In genomic region chr1:244273845-244274619, GRCh38 we compare ENCODE assay signal across 8 cellular contexts.
A peak's percentile ranks its signal among the peaks of the same experiment; 100 is the strongest.
DNase-seq lines count a peak whose midpoint lies in the region; ATAC-seq, FAIRE-seq and TF ChIP-seq lines count a peak whose summit lies in the region.

No MANE protein-coding gene starts in this region.

- FAIRE-seq in pancreas (lab: Jason Lieb, UNC), result no peak

- no peak for TF ChIP-seq CTCF in fibroblast of the aortic adventitia (IDR thresholded peaks at IDR 0.05; ENCODE audit: insufficient read depth, low read length)
- TF ChIP-seq CTCF in pancreas (IDR thresholded peaks at IDR 0.05), result no peak

- H3K27ac ChIP-seq in SJSA1 (peak overlapping the region; percentile 49), pancreas (no peak overlapping the region)

- intact Hi-C loops in pancreas (cut with DNase I), result loop anchor here in 1 of 3 donors (10.0 kb wide), 1 partner anchor 569 kb away; no protein-coding TSS in a partner anchor

- H3K27me3 ChIP-seq in SJSA1 (replicated peaks) (no peaks in the 10 kb centered on the region), pancreas (no peaks in the 10 kb centered on the region)

- H3K36me3 ChIP-seq in SJSA1 (no peaks in the 10 kb centered on the region), pancreas (no peaks in the 10 kb centered on the region)

- H3K4me1 ChIP-seq in SJSA1 (replicated peaks), result peaks cover 25% of the 10 kb centered on the region
- no peaks in the 10 kb centered on the region for H3K4me1 ChIP-seq in pancreas

- ATAC-seq in pancreas (peak in 3 of 4 donors; percentile 53 to 78 (median 58)), GM18858 (IDR thresholded peaks at IDR 0.05; ENCODE audit: unreplicated experiment) (no peak)

- H3K9me3 ChIP-seq in SJSA1 (replicated peaks) (peaks cover 2% of the 10 kb centered on the region; the same call in 1 of the 2 replicates), pancreas (no peaks in the 10 kb centered on the region)

- WGBS in pancreas, 2 donors, result 53 to 61% methylated on average over 13 of the region's 13 CpGs

- DNase-seq in NK-92 treated with Interleukin-12 subunit alpha and Interleukin-12 subunit beta, amount 100 ng/mL, for 24 hours (lab: John Stamatoyannopoulos, UW), result peak; percentile 10
- no peak for DNase-seq in NK-92 (lab: John Stamatoyannopoulos, UW; ENCODE audit: unreplicated experiment)
- DNase-seq in SJSA1 (ENCODE audit: low read depth in 1 of 2, low spot score in 2 of 2), result peak in 1 of 2 experiments; percentile 93
- DNase-seq in fibroblast of the aortic adventitia (ENCODE audit: low read depth), result peak; percentile 99
- DNase-seq in pancreas, result peak in 3 of 6 donors; percentile 9 to 45 (median 18)
- no peak for DNase-seq in cortex of kidney (lab: John Stamatoyannopoulos, UW)
- no peak for DNase-seq in cerebellum (ENCODE audit: low spot score)

- peak overlapping the region; percentile 13 for H3K4me3 ChIP-seq in SJSA1
- H3K4me3 ChIP-seq in fibroblast of the aortic adventitia (ENCODE audit: low read depth, low read length), result peak overlapping the region; percentile 54
- no peak overlapping the region for H3K4me3 ChIP-seq in pancreas

Comparison
In these comparisons a context has a peak if more than half of its experiments do, and no peak if none do; other contexts are left out.
1. DNase-seq: peak in NK-92 treated with Interleukin-12 subunit alpha and Interleukin-12 subunit beta, amount 100 ng/mL, for 24 hours (single experiment) and fibroblast of the aortic adventitia (single experiment); none in NK-92 (single experiment), cortex of kidney (single experiment) and cerebellum (single experiment).
2. H3K4me3 ChIP-seq: peak in SJSA1 (single experiment) and fibroblast of the aortic adventitia (single experiment); none in pancreas (0 of 4).